24 cellular contexts compared by ENCODE assay signal in the genomic region with DNA sequence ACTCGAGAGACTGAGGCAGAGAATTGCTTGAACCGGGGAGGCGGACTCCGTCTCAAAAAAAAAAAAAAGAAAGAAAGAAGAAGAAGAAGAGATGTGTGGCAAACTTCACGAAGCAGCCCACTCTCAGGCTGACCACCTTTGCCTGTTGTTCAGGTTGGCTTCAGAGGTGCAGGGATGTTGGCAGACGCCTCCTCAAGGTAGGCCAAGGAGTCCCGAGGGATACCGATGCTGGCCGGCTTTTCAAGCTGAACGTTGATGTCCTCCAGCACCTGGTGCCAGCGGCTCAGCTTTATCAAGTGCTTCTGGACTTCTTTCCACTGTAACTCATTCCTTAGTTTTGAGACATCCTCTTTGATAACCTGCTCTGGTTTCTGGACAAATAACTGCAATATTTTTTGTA.
DNase-seq lines count a peak whose midpoint lies in the region; ATAC-seq, FAIRE-seq and TF ChIP-seq lines count a peak whose summit lies in the region.
"Had no signal": no experiment of that assay in that cellular context is flagged by ENCODE, and none has a peak within 500 bp of the region (broad histone marks: within the 10 kb centered on the region; RNA-seq: fewer than 3 reads in every experiment).

No MANE protein-coding gene starts in this region.

- no peak overlapping the region for H3K4me3 Mint-ChIP-seq in GM23338
- no peak overlapping the region for H3K4me3 Mint-ChIP-seq in CD8-positive, alpha-beta memory T cell
- H3K4me3 Mint-ChIP-seq: B cell; CD14-positive monocyte; CD4-positive, alpha-beta T cell; HFFc6 had no signal

- no peaks in the 10 kb centered on the region for H3K9me3 Mint-ChIP-seq in GM23338
- peaks cover 3 to 29% (median 18%) of the 10 kb centered on the region in 5 donors for H3K9me3 Mint-ChIP-seq in CD8-positive, alpha-beta memory T cell
- H3K9me3 Mint-ChIP-seq: HFFc6 had no signal

- peaks cover 8% of the 10 kb centered on the region for H3K27me3 Mint-ChIP-seq in GM23338 (ENCODE audit: insufficient read depth, low read depth, poor library complexity)
- no peaks in the 10 kb centered on the region for H3K27me3 Mint-ChIP-seq in CD8-positive, alpha-beta memory T cell
- H3K27me3 Mint-ChIP-seq: B cell; CD4-positive, alpha-beta T cell had no signal

- H2AFZ ChIP-seq in GM23338 (0 out of 2 replicates have a peak overlapping the region, but pooled peaks have one; percentile 24), H1 (ENCODE audit: low read length) (no peak overlapping the region), neuronal stem cell (ENCODE audit: low read length) (no peak overlapping the region)
- H2AFZ ChIP-seq: GM23248 had no signal

- H2AK5ac ChIP-seq in H1 (ENCODE audit: low read depth, low read length) (no peak overlapping the region), neuronal stem cell (ENCODE audit: low read depth, low read length) (no peak overlapping the region)

- CTCF ChIA-PET in H1 (lab: Charles Lee; ENCODE audit: partially characterized antibody): interaction anchor here (1.0 to 1.8 kb wide), 3 partner anchors 9 to 77 kb away, joined by 3 to 7 read pairs (median 3); no protein-coding TSS in a partner anchor
- CTCF ChIA-PET in CD8-positive, alpha-beta memory T cell (lab: Charles Lee): no interaction called here

- no peak overlapping the region for H2BK120ac ChIP-seq in H1 (replicated peaks; ENCODE audit: low read depth, low read length)
- no peak overlapping the region for H2BK120ac ChIP-seq in neuronal stem cell (ENCODE audit: low read depth, low read length)

- no peak for ATAC-seq in GM23338

- H3K4me1 ChIP-seq in GM23338 (ENCODE audit: insufficient read depth): 0 out of 2 replicates have a peak, but pooled peaks cover 13% of the 10 kb centered on the region
- peaks cover 0 to 4% (median 2%) of the 10 kb centered on the region in 4 experiments; a peak in 2 of 7 replicates for H3K4me1 ChIP-seq in H1 (replicated peaks in 1 of 4; ENCODE audit: control insufficient read depth in 3 of 4, insufficient read depth in 4 of 4, low read length in 3 of 4)
- peaks cover 3 to 4% of the 10 kb centered on the region in 2 donors for H3K4me1 ChIP-seq in neuronal stem cell (ENCODE audit: control insufficient read depth in 2 of 2, insufficient read depth in 1 of 2, low read depth in 1 of 2, low read length in 2 of 2)
- H3K4me1 ChIP-seq in spleen: no peaks in the 10 kb centered on the region
- H3K4me1 ChIP-seq in CD8-positive, alpha-beta memory T cell (ENCODE audit: insufficient read depth, low read length): no peaks in the 10 kb centered on the region
- no peaks in the 10 kb centered on the region for H3K4me1 ChIP-seq in uterus
- H3K4me1 ChIP-seq: BLaER1 treated with 17β-estradiol and CSF1 and Interleukin-3, amounts not matched to agents 10 nM and 100 nM; HAP-1 had no signal

- H3K56ac ChIP-seq in H1 (replicated peaks; ENCODE audit: insufficient read length, low read depth, low read length): no peak overlapping the region

- H2BK15ac ChIP-seq in H1 (ENCODE audit: low read length) (no peak overlapping the region), neuronal stem cell (ENCODE audit: low read length) (no peak overlapping the region)

- no peak overlapping the region for H3K18ac ChIP-seq in H1 (ENCODE audit: extremely low read depth, low read length)
- peak overlapping the region; percentile 80 for H3K18ac ChIP-seq in neuronal stem cell (ENCODE audit: low read length)

- no peak for TF ChIP-seq RAD21 in H1 (IDR thresholded peaks at IDR 0.05 in 1 of 2, conservative IDR thresholded peaks at IDR 0.05 in 1 of 2; ENCODE audit: low read depth in 2 of 2, low read length in 2 of 2)

- TF ChIP-seq POLR2A in H1 (IDR thresholded peaks at IDR 0.05; ENCODE audit: control extremely low read depth in 1 of 2, low read depth in 2 of 2, low read length in 2 of 2): no peak
- TF ChIP-seq POLR2A in spleen (IDR thresholded peaks at IDR 0.05): no peak
- no peak for TF ChIP-seq POLR2A in uterus (IDR thresholded peaks at IDR 0.05)

- H4K8ac ChIP-seq in H1 (ENCODE audit: extremely low read depth, insufficient read depth, low read length): no peak overlapping the region
- no peak overlapping the region for H4K8ac ChIP-seq in neuronal stem cell (ENCODE audit: low read depth, low read length)

- H3K14ac ChIP-seq in H1 (ENCODE audit: insufficient read length) (no peak overlapping the region), neuronal stem cell (ENCODE audit: low read length) (no peak overlapping the region)

- H2BK5ac ChIP-seq in H1 (ENCODE audit: low read depth, low read length) (no peak overlapping the region), neuronal stem cell (ENCODE audit: low read length) (no peak overlapping the region)

- peak overlapping the region; percentile 52; the same call in 1 of the 2 replicates for H2BK20ac ChIP-seq in H1 (ENCODE audit: low read length)

- H3K27ac Mint-ChIP-seq in GM23338: no peak overlapping the region
- H3K27ac Mint-ChIP-seq in CD8-positive, alpha-beta memory T cell: no peak overlapping the region
- H3K27ac Mint-ChIP-seq: B cell; CD14-positive monocyte; CD4-positive, alpha-beta T cell; HFFc6 had no signal

- intact Hi-C loops in spleen (cut with DNase I; ENCODE audit: low total_unique reads) (no loop called here), uterus (cut with DNase I; ENCODE audit: low total_unique reads) (no loop called here)

- H3K4me1 Mint-ChIP-seq in GM23338: peaks cover 29% of the 10 kb centered on the region
- H3K4me1 Mint-ChIP-seq in CD8-positive, alpha-beta memory T cell: no peaks in the 10 kb centered on the region
- H3K4me1 Mint-ChIP-seq: B cell, CD14-positive monocyte had no signal

- H3K4me2 ChIP-seq in GM23338 (no peak overlapping the region), H1 (ENCODE audit: insufficient read depth in 1 of 2, low read depth in 2 of 2, low read length in 2 of 2) (no peak overlapping the region), neuronal stem cell (ENCODE audit: insufficient read depth, low read length, poor library complexity, severe bottlenecking) (no peak overlapping the region)
- H3K4me2 ChIP-seq: BLaER1 treated with 17β-estradiol and CSF1 and Interleukin-3, amounts not matched to agents 10 nM and 100 nM had no signal

- H3K79me1 ChIP-seq in H1 (ENCODE audit: low read depth, low read length): no peaks in the 10 kb centered on the region
- H3K79me1 ChIP-seq in neuronal stem cell (ENCODE audit: low read depth, low read length): no peaks in the 10 kb centered on the region

- DNase-seq in GM23338 (ENCODE audit: low spot score): no peak
- no peak for DNase-seq in H1 (ENCODE audit: low read depth in 1 of 2, low spot score in 2 of 2)
- DNase-seq in neuronal stem cell (ENCODE audit: low spot score): no peak
- DNase-seq in spleen: peak; percentile 67
- DNase-seq in CD8-positive, alpha-beta memory T cell: no peak
- DNase-seq in uterus: no peak
- DNase-seq in anterior cingulate cortex (lab: John Stamatoyannopoulos, UW): no peak
- DNase-seq: Calu3; CD4-positive, alpha-beta T cell; COR-L47; DMS53; DMS79 treated with DMSO at 0.1 percent for 48 hours; GF-D8; HFFc6 had no signal

- no peak overlapping the region for H3K9ac ChIP-seq in H1 (replicated peaks in 1 of 4; ENCODE audit: extremely low read depth in 1 of 4, low read depth in 3 of 4, low read length in 3 of 4)
- no peak overlapping the region for H3K9ac ChIP-seq in neuronal stem cell (ENCODE audit: low read depth, low read length, poor library complexity)
- H3K9ac ChIP-seq: BLaER1 treated with 17β-estradiol and CSF1 and Interleukin-3, amounts not matched to agents 10 nM and 100 nM; GM23248 had no signal

- H3K23ac ChIP-seq in H1 (ENCODE audit: insufficient read length): no peak overlapping the region
- no peak overlapping the region for H3K23ac ChIP-seq in neuronal stem cell (ENCODE audit: low read depth, low read length, poor library complexity)

- TF ChIP-seq EP300 in H1 (IDR thresholded peaks at IDR 0.05; ENCODE audit: borderline replicate concordance in 1 of 2, low read depth in 2 of 2, low read length in 2 of 2): no peak

- H4K91ac ChIP-seq in H1 (replicated peaks; ENCODE audit: insufficient read length, low read length) (no peak overlapping the region), neuronal stem cell (ENCODE audit: low read depth, low read length, poor library complexity) (no peak overlapping the region)

- no peak for TF ChIP-seq CTCF in GM23338 (conservative IDR thresholded peaks at IDR 0.05; ENCODE audit: low read depth in 2 of 2)
- TF ChIP-seq CTCF in H1 (IDR thresholded peaks at IDR 0.05; ENCODE audit: control extremely low read depth in 1 of 3, insufficient read depth in 1 of 3, low read depth in 1 of 3, low read length in 3 of 3): no peak
- TF ChIP-seq CTCF in spleen (IDR thresholded peaks at IDR 0.05 in 8 of 11, conservative IDR thresholded peaks at IDR 0.05 in 3 of 11): no peak
- no peak for TF ChIP-seq CTCF in uterus (IDR thresholded peaks at IDR 0.05)

- H3K27me3 ChIP-seq in GM23338 (ENCODE audit: insufficient read depth) (no peaks in the 10 kb centered on the region), H1 (replicated peaks in 1 of 4; ENCODE audit: control insufficient read depth in 3 of 4, extremely low read depth in 1 of 4, insufficient read depth in 3 of 4, low read length in 3 of 4) (no peaks in the 10 kb centered on the region), neuronal stem cell (ENCODE audit: control insufficient read depth in 3 of 3, insufficient read depth in 3 of 3, low read depth in 1 of 3, low read length in 3 of 3) (no peaks in the 10 kb centered on the region), spleen (replicated peaks in 1 of 7) (no peaks in the 10 kb centered on the region), uterus (no peaks in the 10 kb centered on the region)
- H3K27me3 ChIP-seq in CD8-positive, alpha-beta memory T cell (ENCODE audit: insufficient read depth, low read length, poor library complexity, severe bottlenecking): no peaks in the 10 kb centered on the region
- H3K27me3 ChIP-seq: BLaER1 treated with 17β-estradiol and CSF1 and Interleukin-3, amounts not matched to agents 10 nM and 100 nM had no signal

- no peaks in the 10 kb centered on the region for H3K79me2 ChIP-seq in GM23338 (replicated peaks; ENCODE audit: insufficient read depth)
- no peaks in the 10 kb centered on the region for H3K79me2 ChIP-seq in H1 (ENCODE audit: control insufficient read depth in 1 of 2, insufficient read depth in 2 of 2, low read length in 2 of 2)

- H3K36me3 ChIP-seq in GM23338 (ENCODE audit: insufficient read depth): no peaks in the 10 kb centered on the region
- no peaks in the 10 kb centered on the region for H3K36me3 ChIP-seq in H1 (ENCODE audit: control insufficient read depth in 2 of 4, insufficient read depth in 4 of 4, low read length in 3 of 4)
- H3K36me3 ChIP-seq in neuronal stem cell (replicated peaks in 1 of 2; ENCODE audit: control insufficient read depth in 2 of 2, insufficient read depth in 2 of 2, low read length in 2 of 2): no peaks in the 10 kb centered on the region
- no peaks in the 10 kb centered on the region for H3K36me3 ChIP-seq in spleen
- no peaks in the 10 kb centered on the region for H3K36me3 ChIP-seq in CD8-positive, alpha-beta memory T cell (ENCODE audit: insufficient read depth, low read length)
- H3K36me3 ChIP-seq in uterus: no peaks in the 10 kb centered on the region
- H3K36me3 ChIP-seq: BLaER1 treated with 17β-estradiol and CSF1 and Interleukin-3, amounts not matched to agents 10 nM and 100 nM; HAP-1 had no signal

- H3K4ac ChIP-seq in H1 (replicated peaks; ENCODE audit: insufficient read length, low read depth, low read length): no peak overlapping the region
- H3K4ac ChIP-seq in neuronal stem cell (ENCODE audit: low read length): no peak overlapping the region

- no peaks in the 10 kb centered on the region for H3F3A ChIP-seq in GM23338 (replicated peaks; ENCODE audit: low read depth)

- H4K20me1 ChIP-seq in GM23338 (replicated peaks; ENCODE audit: insufficient read depth): no peaks in the 10 kb centered on the region
- no peaks in the 10 kb centered on the region for H4K20me1 ChIP-seq in H1 (replicated peaks in 1 of 2; ENCODE audit: control insufficient read depth in 1 of 2, insufficient read depth in 2 of 2, low read length in 2 of 2)
- H4K20me1 ChIP-seq: BLaER1 treated with 17β-estradiol and CSF1 and Interleukin-3, amounts not matched to agents 10 nM and 100 nM had no signal

- no peaks in the 10 kb centered on the region for H3K36me3 Mint-ChIP-seq in GM23338 (ENCODE audit: low read depth)
- H3K36me3 Mint-ChIP-seq in CD8-positive, alpha-beta memory T cell: no peaks in the 10 kb centered on the region
- H3K36me3 Mint-ChIP-seq: CD14-positive monocyte had no signal

- FAIRE-seq in H1 (lab: Jason Lieb, UNC): no peak
- FAIRE-seq: A204.1, GM12891, GM18507, H54 had no signal

- WGBS in H1 (ENCODE audit: extremely low coverage in 1 of 2, insufficient coverage in 1 of 2, insufficient read length in 1 of 2, insufficient replicate concordance in 2 of 2, low coverage in 1 of 2, low lambda C conversion rate in 2 of 2, missing lambda C conversion rate in 1 of 2), 2 experiments: 96% methylated on average over 8 of the region's 11 CpGs; no CpG with 5 or more reads in 1 of the 2 experiments
- WGBS in neuronal stem cell (ENCODE audit: extremely low coverage in 2 of 2, insufficient read length in 2 of 2, insufficient replicate concordance in 1 of 2), 2 donors: no CpG with 5 or more reads among the region's 11 CpGs
- WGBS in spleen, 5 donors: 90 to 95% (median 94%) methylated on average over 11 of the region's 11 CpGs

- H4K5ac ChIP-seq in H1 (ENCODE audit: insufficient read length, low read depth, low read length): no peak overlapping the region

- peaks cover 6% of the 10 kb centered on the region; the same call in 1 of the 2 replicates for H3K9me2 ChIP-seq in GM23338 (ENCODE audit: insufficient read depth)

- no peak overlapping the region for H3K4me3 ChIP-seq in GM23338
- H3K4me3 ChIP-seq in H1 (ENCODE audit: extremely low read depth in 1 of 4, insufficient read depth in 2 of 4, low read depth in 3 of 4, low read length in 4 of 4): no peak overlapping the region
- no peak overlapping the region for H3K4me3 ChIP-seq in neuronal stem cell (ENCODE audit: low read length in 2 of 2)
- no peak overlapping the region for H3K4me3 ChIP-seq in spleen
- no peak overlapping the region for H3K4me3 ChIP-seq in CD8-positive, alpha-beta memory T cell (ENCODE audit: low read length)
- no peak overlapping the region for H3K4me3 ChIP-seq in uterus
- H3K4me3 ChIP-seq: BLaER1 treated with 17β-estradiol and CSF1 and Interleukin-3, amounts not matched to agents 10 nM and 100 nM; GM23248; HAP-1 had no signal

- H2BK12ac ChIP-seq in H1 (ENCODE audit: low read depth, low read length) (no peak overlapping the region), neuronal stem cell (ENCODE audit: low read length) (peak overlapping the region; percentile 73)

- POLR2A ChIA-PET in H1 (lab: Charles Lee; ENCODE audit: partially characterized antibody): interaction anchor here (0.9 kb wide), 1 partner anchor 246 kb away, joined by 3 read pairs; no protein-coding TSS in a partner anchor
- POLR2A ChIA-PET in CD8-positive, alpha-beta memory T cell (lab: Charles Lee): no interaction called here

- H3K27ac ChIP-seq in GM23338 (ENCODE audit: low read depth) (no peak overlapping the region), H1 (ENCODE audit: low read depth, low read length) (no peak overlapping the region), neuronal stem cell (replicated peaks; ENCODE audit: low read length) (no peak overlapping the region), spleen (no peak overlapping the region), uterus (no peak overlapping the region)
- no peak overlapping the region for H3K27ac ChIP-seq in CD8-positive, alpha-beta memory T cell (ENCODE audit: low read depth, low read length)
- H3K27ac ChIP-seq: 22Rv1; BLaER1 treated with 17β-estradiol and CSF1 and Interleukin-3, amounts not matched to agents 10 nM and 100 nM; GM23248 had no signal

- no peaks in the 10 kb centered on the region; the same call in 1 of the 2 replicates for H3K23me2 ChIP-seq in H1 (ENCODE audit: low read depth, low read length)

- no peaks in the 10 kb centered on the region for H3K9me3 ChIP-seq in H1 (ENCODE audit: insufficient read depth in 2 of 2, low read depth in 1 of 2, low read length in 1 of 2)
- H3K9me3 ChIP-seq in neuronal stem cell (replicated peaks in 1 of 2; ENCODE audit: control insufficient read depth in 2 of 2, insufficient read depth in 1 of 2, low read depth in 1 of 2, low read length in 2 of 2): no peaks in the 10 kb centered on the region
- no peaks in the 10 kb centered on the region for H3K9me3 ChIP-seq in spleen
- no peaks in the 10 kb centered on the region for H3K9me3 ChIP-seq in CD8-positive, alpha-beta memory T cell (ENCODE audit: low read length)
- H3K9me3 ChIP-seq in uterus: no peaks in the 10 kb centered on the region
- H3K9me3 ChIP-seq: BLaER1 treated with 17β-estradiol and CSF1 and Interleukin-3, amounts not matched to agents 10 nM and 100 nM; HAP-1 had no signal
